ENCODE assay signal across 8 cellular contexts in genomic region chr14:105528197-105528858, GRCh38. TPM values are rescaled to one million over a fixed set of nuclear protein-coding genes. Genes with fewer than 3 reads are reported as not detected.
DNase-seq lines count a peak whose midpoint lies in the region; ATAC-seq and TF ChIP-seq lines count a peak whose summit lies in the region.

No MANE protein-coding gene starts in this region.

- peak overlapping the region; percentile 94 for H3K4me2 ChIP-seq in PC-3 (ENCODE audit: low read length)
- peak overlapping the region; percentile 80 for H3K4me2 ChIP-seq in fibroblast of lung (ENCODE audit: extremely low read depth, insufficient read depth, low read length)

- H3K9ac ChIP-seq in PC-3 (ENCODE audit: low read length) (peak overlapping the region; percentile 74), fibroblast of lung (ENCODE audit: insufficient read depth, low read length) (peak overlapping the region; percentile 53)

- peaks cover 5 to 37% (median 28%) of the 10 kb centered on the region in 4 donors for H3K4me1 Mint-ChIP-seq in naive thymus-derived CD8-positive, alpha-beta T cell

- H3K79me2 ChIP-seq in PC-3 (ENCODE audit: low read length) = peaks cover 9% of the 10 kb centered on the region; the same call in 1 of the 2 replicates
- H3K79me2 ChIP-seq in fibroblast of lung (ENCODE audit: control insufficient read depth, insufficient read depth, low read length) = no peaks in the 10 kb centered on the region

- peaks cover 0 to 8% (median 3%) of the 10 kb centered on the region in 9 donors for H3K9me3 Mint-ChIP-seq in naive thymus-derived CD8-positive, alpha-beta T cell

- H3K9me3 ChIP-seq in PC-3 (ENCODE audit: low read length) (no peaks in the 10 kb centered on the region), fibroblast of lung (ENCODE audit: control insufficient read depth, insufficient read depth, low read depth, low read length) (no peaks in the 10 kb centered on the region)

- no peaks in the 10 kb centered on the region for H3K36me3 Mint-ChIP-seq in naive thymus-derived CD8-positive, alpha-beta T cell

- no TSS peak for BruUV-seq in PC-3 (replicated peaks; lab: Mats Ljungman, UMichigan)

- H3K27ac Mint-ChIP-seq in naive thymus-derived CD8-positive, alpha-beta T cell = peak overlapping the region in 2 of 10 donors; percentile 33 to 59

- peak overlapping the region in 7 of 10 donors; percentile 45 to 88 (median 73) for H3K4me3 Mint-ChIP-seq in naive thymus-derived CD8-positive, alpha-beta T cell

- H3K4me3 ChIP-seq in PC-3 (ENCODE audit: low read length) (peak overlapping the region; percentile 75), fibroblast of lung (replicated peaks in 1 of 4; ENCODE audit: control extremely low read depth in 1 of 4, insufficient read depth in 1 of 4, low read depth in 3 of 4, low read length in 4 of 4) (peak overlapping the region; percentile 11 to 65 (median 48))

- ATAC-seq in PC-3 (peak; percentile 69), HG02852 (IDR thresholded peaks at IDR 0.05; ENCODE audit: unreplicated experiment) (no peak)
- peak; percentile 70 to 76 for ATAC-seq in naive thymus-derived CD8-positive, alpha-beta T cell

- peak; percentile 78 for DNase-seq in COR-L47 (lab: John Stamatoyannopoulos, UW)
- peak; percentile 17 for DNase-seq in HS-27A (ENCODE audit: low read depth)
- DNase-seq in PC-3 = peak; percentile 79
- peak; percentile 69 for DNase-seq in activated T-helper 1 cell treated with Interleukin-2 at 50 U/mL for 16 hours (ENCODE audit: low read depth)
- peak; percentile 59 to 64 for DNase-seq in fibroblast of lung (ENCODE audit: low read depth in 2 of 2)
- peak; percentile 61 to 85 (median 80) for DNase-seq in naive thymus-derived CD8-positive, alpha-beta T cell
- peak; percentile 58 to 64 for DNase-seq in stimulated activated CD8-positive, alpha-beta memory T cell treated with anti-CD3 and anti-CD28 coated beads, Interleukin-7, amount 100 ng/mL, for 48 hours (ENCODE audit: extremely low read depth in 1 of 2, low read depth in 1 of 2)

- H3F3A ChIP-seq in PC-3 (ENCODE audit: low read length, unreplicated experiment) = no peaks in the 10 kb centered on the region

- POLR2A ChIA-PET in PC-3 (lab: Charles Lee; ENCODE audit: unreplicated experiment) = interaction anchor here (0.6 kb wide), 1 partner anchor 17 kb away, joined by 4 read pairs; no protein-coding TSS in a partner anchor
- POLR2A ChIA-PET in naive thymus-derived CD8-positive, alpha-beta T cell (lab: Charles Lee) = interaction anchor here (0.8 to 5.1 kb wide), 4 partner anchors 9 to 131 kb away, joined by 3 to 31 read pairs (median 8); partner anchors contain the start of gene TEDC1

- intact Hi-C loops in PC-3 (cut with micrococcal nuclease) = loop anchor here (2.0 kb wide), 1 partner anchor 38 kb away; the partner anchor contains the start of gene TEDC1

- no peaks in the 10 kb centered on the region for H3K9me2 ChIP-seq in PC-3 (replicated peaks; ENCODE audit: low read length)

- peak overlapping the region; percentile 82 for H2AFZ ChIP-seq in PC-3 (ENCODE audit: low read length)
- H2AFZ ChIP-seq in fibroblast of lung (ENCODE audit: low read length) = peak overlapping the region; percentile 51

- TF ChIP-seq CTCF in PC-3 (conservative IDR thresholded peaks at IDR 0.05; ENCODE audit: low read depth, low read length) (peak; percentile 66), fibroblast of lung (conservative IDR thresholded peaks at IDR 0.05 in 1 of 2, IDR thresholded peaks at IDR 0.05 in 1 of 2; ENCODE audit: low read depth in 1 of 2, low read length in 2 of 2) (peak; percentile 52 to 70)

- CTCF ChIA-PET in PC-3 (lab: Charles Lee) = interaction anchor here (0.6 to 1.3 kb wide), 5 partner anchors 21 to 158 kb away, joined by 3 to 5 read pairs (median 5); partner anchors contain the start of gene TEDC1

- H4K20me1 ChIP-seq in PC-3 (ENCODE audit: low read length) (no peaks in the 10 kb centered on the region), fibroblast of lung (ENCODE audit: control insufficient read depth, extremely low read depth, insufficient read depth, low read length) (no peaks in the 10 kb centered on the region)

- H3K27ac ChIP-seq in PC-3 (ENCODE audit: low read length) (no peak overlapping the region), fibroblast of lung (ENCODE audit: insufficient read depth, low read length) (no peak overlapping the region)

- H3K4me1 ChIP-seq in PC-3 (ENCODE audit: insufficient read depth, low read length) (peaks cover 10% of the 10 kb centered on the region; the same call in 1 of the 2 replicates), fibroblast of lung (ENCODE audit: control insufficient read depth, extremely low read depth, insufficient read depth, low read length) (no peaks in the 10 kb centered on the region)

- H3K27me3 ChIP-seq in PC-3 (ENCODE audit: low read length) (no peaks in the 10 kb centered on the region), fibroblast of lung (ENCODE audit: control insufficient read depth, insufficient read depth, low read length) (peaks cover 6% of the 10 kb centered on the region)

- peaks cover 0 to 11% (median 7%) of the 10 kb centered on the region in 5 donors for H3K27me3 Mint-ChIP-seq in naive thymus-derived CD8-positive, alpha-beta T cell

- H3K36me3 ChIP-seq in PC-3 (ENCODE audit: low read depth, low read length) (no peaks in the 10 kb centered on the region), fibroblast of lung (ENCODE audit: control insufficient read depth, insufficient read depth, low read length) (no peaks in the 10 kb centered on the region)

RNA-seq across cellular contexts. Expression of gene TMEM121, which starts 1.9 kb away (rescaled TPM):
- 27.5 and 33.6 TPM in 2 replicates for total RNA-seq in PC-3 (2014; rRNA removed)
- 5.1 and 8.0 TPM in 2 replicates for total RNA-seq in fibroblast of lung
- polyA plus RNA-seq in fibroblast of lung = 0.30 and 0.45 TPM in 2 replicates
- polyA plus RNA-seq in fibroblast of lung (2012) = 0.71 and 1.7 TPM in 2 replicates
- polyA minus RNA-seq in fibroblast of lung (ENCODE audit: low replicate concordance) = 0.15 and 0.51 TPM in 2 replicates
- 1 to 10 TPM; 5.5 to 6.6 TPM for total RNA-seq in naive thymus-derived CD8-positive, alpha-beta T cell
- 1 to 10 TPM; 1.6 to 4.4 (median 4.3) TPM for polyA plus RNA-seq in naive thymus-derived CD8-positive, alpha-beta T cell

RNA-seq across cellular contexts. Expression of gene TEDC1, which starts 37.3 kb away (rescaled TPM):
- total RNA-seq in PC-3 (2014; rRNA removed) (66.7 and 108 TPM in 2 replicates), fibroblast of lung (1.0 and 2.5 TPM in 2 replicates)
- polyA plus RNA-seq in fibroblast of lung = 0.69 and 2.1 TPM in 2 replicates
- 1.9 and 8.9 TPM in 2 replicates for polyA plus RNA-seq in fibroblast of lung (2012)
- polyA minus RNA-seq in fibroblast of lung (ENCODE audit: low replicate concordance) = 0.94 and 2.7 TPM in 2 replicates
- total RNA-seq in naive thymus-derived CD8-positive, alpha-beta T cell = 10 to 100 TPM; 22.2 to 25.0 TPM
- 10 to 100 TPM in 1 of 3 donors, 1 to 10 TPM in 2; 7.2 to 10.1 (median 7.6) TPM for polyA plus RNA-seq in naive thymus-derived CD8-positive, alpha-beta T cell

RNA-seq across cellular contexts. Expression of gene CRIP1, which starts 41.6 kb away (rescaled TPM):
- total RNA-seq in PC-3 (2014; rRNA removed) (45.9 and 48.7 TPM in 2 replicates), fibroblast of lung (1.3 and 3.0 TPM in 2 replicates)
- 2.5 and 5.2 TPM in 2 replicates for polyA plus RNA-seq in fibroblast of lung
- 13.1 and 29.6 TPM in 2 replicates for polyA plus RNA-seq in fibroblast of lung (2012)
- polyA minus RNA-seq in fibroblast of lung (ENCODE audit: low replicate concordance) = 1.0 TPM in 1 of 2 replicates, not detected in the other
- 10 to 100 TPM; 96.5 to 98.1 TPM for total RNA-seq in naive thymus-derived CD8-positive, alpha-beta T cell
- 100 to 1,000 TPM; 342 to 784 (median 530) TPM for polyA plus RNA-seq in naive thymus-derived CD8-positive, alpha-beta T cell

RNA-seq across cellular contexts. Expression of gene CRIP2, which starts 53.7 kb away (rescaled TPM):
- total RNA-seq in PC-3 (2014; rRNA removed) (100 and 109 TPM in 2 replicates), fibroblast of lung (37.5 and 68.5 TPM in 2 replicates)
- 58.9 and 59.8 TPM in 2 replicates for polyA plus RNA-seq in fibroblast of lung
- polyA plus RNA-seq in fibroblast of lung (2012) = 121 and 148 TPM in 2 replicates
- polyA minus RNA-seq in fibroblast of lung (ENCODE audit: low replicate concordance) = 48.7 and 62.4 TPM in 2 replicates
- total RNA-seq in naive thymus-derived CD8-positive, alpha-beta T cell = 1 to 10 TPM; 2.2 to 2.3 TPM
- polyA plus RNA-seq in naive thymus-derived CD8-positive, alpha-beta T cell = 10 to 100 TPM; 21.1 to 86.9 (median 28.3) TPM

Comparison
In these comparisons a context has a peak if more than half of its experiments do, and no peak if none do; other contexts are left out.
1. DNase-seq: peak in every context shown above with its lines; median percentile 80 in naive thymus-derived CD8-positive, alpha-beta T cell; 79 in PC-3; 78 in COR-L47; 69 in activated T-helper 1 cell treated with Interleukin-2 at 50 U/mL for 16 hours; 62 in fibroblast of lung; 61 in stimulated activated CD8-positive, alpha-beta memory T cell treated with anti-CD3 and anti-CD28 coated beads, Interleukin-7, amount 100 ng/mL, for 48 hours; 17 in HS-27A.
2. RNA of gene CRIP1, which starts 41.6 kb away (total RNA-seq): 96.5 to 98.1 TPM in naive thymus-derived CD8-positive, alpha-beta T cell and 45.9 to 48.7 TPM in PC-3; 1.3 to 3.0 TPM in fibroblast of lung; every median in the first group is over 10 times any median in the second.